1 cellular context compared by ENCODE assay signal in the genomic region with DNA sequence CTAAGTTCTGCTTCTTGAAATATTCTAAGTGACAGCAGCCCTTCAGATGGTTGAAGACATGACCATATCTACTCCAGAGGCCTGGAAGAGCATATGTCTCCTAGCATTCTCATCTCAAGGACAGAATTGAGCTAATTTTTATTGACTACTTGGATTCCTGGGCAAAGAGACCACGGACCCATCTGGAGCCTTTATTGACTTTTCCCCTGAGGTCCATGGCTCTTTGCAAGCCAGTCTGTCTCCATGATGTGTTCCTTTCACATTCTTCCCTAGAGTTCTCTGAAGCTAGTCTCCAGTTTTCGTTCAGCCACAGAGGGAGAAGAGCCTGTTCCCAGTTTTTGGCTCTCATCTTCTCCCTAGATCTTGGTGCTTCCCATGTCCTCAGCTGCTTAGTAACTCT.
TF ChIP-seq lines count a peak whose summit lies in the region.

No MANE protein-coding gene starts in this region.

TF ChIP-seq in HepG2, 621 proteins besides CTCF, POLR2A, EP300 and RAD21 (continued from another document):
- TF ChIP-seq ZNF431 (CRISPR knock-in tag; IDR thresholded peaks at IDR 0.05; ENCODE audit: borderline replicate concordance, low read depth), result no peak
- TF ChIP-seq ZFP36 (IDR thresholded peaks at IDR 0.05; ENCODE audit: borderline replicate concordance, low read depth, low read length, partially characterized antibody), result no peak
- TF ChIP-seq FOXA1 (IDR thresholded peaks at IDR 0.05), result no peak
- 0 out of 2 replicates have a peak, but pooled peaks have one; percentile 19 for TF ChIP-seq FOXA1 (CRISPR knock-in tag; IDR thresholded peaks at IDR 0.05)
- TF ChIP-seq, protein P1, sequence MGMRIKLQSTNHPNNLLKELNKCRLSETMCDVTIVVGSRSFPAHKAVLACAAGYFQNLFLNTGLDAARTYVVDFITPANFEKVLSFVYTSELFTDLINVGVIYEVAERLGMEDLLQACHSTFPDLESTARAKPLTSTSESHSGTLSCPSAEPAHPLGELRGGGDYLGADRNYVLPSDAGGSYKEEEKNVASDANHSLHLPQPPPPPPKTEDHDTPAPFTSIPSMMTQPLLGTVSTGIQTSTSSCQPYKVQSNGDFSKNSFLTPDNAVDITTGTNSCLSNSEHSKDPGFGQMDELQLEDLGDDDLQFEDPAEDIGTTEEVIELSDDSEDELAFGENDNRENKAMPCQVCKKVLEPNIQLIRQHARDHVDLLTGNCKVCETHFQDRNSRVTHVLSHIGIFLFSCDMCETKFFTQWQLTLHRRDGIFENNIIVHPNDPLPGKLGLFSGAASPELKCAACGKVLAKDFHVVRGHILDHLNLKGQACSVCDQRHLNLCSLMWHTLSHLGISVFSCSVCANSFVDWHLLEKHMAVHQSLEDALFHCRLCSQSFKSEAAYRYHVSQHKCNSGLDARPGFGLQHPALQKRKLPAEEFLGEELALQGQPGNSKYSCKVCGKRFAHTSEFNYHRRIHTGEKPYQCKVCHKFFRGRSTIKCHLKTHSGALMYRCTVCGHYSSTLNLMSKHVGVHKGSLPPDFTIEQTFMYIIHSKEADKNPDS (CRISPR knock-in tag; IDR thresholded peaks at IDR 0.05), result no peak
- TF ChIP-seq SP140L (CRISPR knock-in tag; IDR thresholded peaks at IDR 0.05; ENCODE audit: borderline replicate concordance), result no peak
- no peak for TF ChIP-seq NCOA2 (CRISPR knock-in tag; IDR thresholded peaks at IDR 0.05)
- TF ChIP-seq JUNB (CRISPR knock-in tag; IDR thresholded peaks at IDR 0.05; ENCODE audit: borderline replicate concordance), result no peak
- TF ChIP-seq, protein P2, sequence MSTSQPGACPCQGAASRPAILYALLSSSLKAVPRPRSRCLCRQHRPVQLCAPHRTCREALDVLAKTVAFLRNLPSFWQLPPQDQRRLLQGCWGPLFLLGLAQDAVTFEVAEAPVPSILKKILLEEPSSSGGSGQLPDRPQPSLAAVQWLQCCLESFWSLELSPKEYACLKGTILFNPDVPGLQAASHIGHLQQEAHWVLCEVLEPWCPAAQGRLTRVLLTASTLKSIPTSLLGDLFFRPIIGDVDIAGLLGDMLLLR (CRISPR knock-in tag; IDR thresholded peaks at IDR 0.05), result no peak
- 0 out of 2 replicates have a peak, but pooled peaks have one; percentile 46 for TF ChIP-seq ZMYM4 (CRISPR knock-in tag; IDR thresholded peaks at IDR 0.05)
- TF ChIP-seq, protein P3, sequence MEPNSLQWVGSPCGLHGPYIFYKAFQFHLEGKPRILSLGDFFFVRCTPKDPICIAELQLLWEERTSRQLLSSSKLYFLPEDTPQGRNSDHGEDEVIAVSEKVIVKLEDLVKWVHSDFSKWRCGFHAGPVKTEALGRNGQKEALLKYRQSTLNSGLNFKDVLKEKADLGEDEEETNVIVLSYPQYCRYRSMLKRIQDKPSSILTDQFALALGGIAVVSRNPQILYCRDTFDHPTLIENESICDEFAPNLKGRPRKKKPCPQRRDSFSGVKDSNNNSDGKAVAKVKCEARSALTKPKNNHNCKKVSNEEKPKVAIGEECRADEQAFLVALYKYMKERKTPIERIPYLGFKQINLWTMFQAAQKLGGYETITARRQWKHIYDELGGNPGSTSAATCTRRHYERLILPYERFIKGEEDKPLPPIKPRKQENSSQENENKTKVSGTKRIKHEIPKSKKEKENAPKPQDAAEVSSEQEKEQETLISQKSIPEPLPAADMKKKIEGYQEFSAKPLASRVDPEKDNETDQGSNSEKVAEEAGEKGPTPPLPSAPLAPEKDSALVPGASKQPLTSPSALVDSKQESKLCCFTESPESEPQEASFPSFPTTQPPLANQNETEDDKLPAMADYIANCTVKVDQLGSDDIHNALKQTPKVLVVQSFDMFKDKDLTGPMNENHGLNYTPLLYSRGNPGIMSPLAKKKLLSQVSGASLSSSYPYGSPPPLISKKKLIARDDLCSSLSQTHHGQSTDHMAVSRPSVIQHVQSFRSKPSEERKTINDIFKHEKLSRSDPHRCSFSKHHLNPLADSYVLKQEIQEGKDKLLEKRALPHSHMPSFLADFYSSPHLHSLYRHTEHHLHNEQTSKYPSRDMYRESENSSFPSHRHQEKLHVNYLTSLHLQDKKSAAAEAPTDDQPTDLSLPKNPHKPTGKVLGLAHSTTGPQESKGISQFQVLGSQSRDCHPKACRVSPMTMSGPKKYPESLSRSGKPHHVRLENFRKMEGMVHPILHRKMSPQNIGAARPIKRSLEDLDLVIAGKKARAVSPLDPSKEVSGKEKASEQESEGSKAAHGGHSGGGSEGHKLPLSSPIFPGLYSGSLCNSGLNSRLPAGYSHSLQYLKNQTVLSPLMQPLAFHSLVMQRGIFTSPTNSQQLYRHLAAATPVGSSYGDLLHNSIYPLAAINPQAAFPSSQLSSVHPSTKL (CRISPR knock-in tag; IDR thresholded peaks at IDR 0.05), result 0 out of 2 replicates have a peak, but pooled peaks have one; percentile 24
TF ChIP-seq in HepG2: peak in this region for 5.
